In genomic region chr6:47187108-47187507, GRCh38 we compare ENCODE assay signal across 24 cellular contexts.
"Had no signal": no experiment of that assay in that cellular context is flagged by ENCODE, and none has a peak within 500 bp of the region (broad histone marks: within the 10 kb centered on the region; RNA-seq: fewer than 3 reads in every experiment).

No MANE protein-coding gene starts in this region.

- H3K4me1 Mint-ChIP-seq: activated B cell treated with CpG ODN at 0.5 μM for 24 hours; immature natural killer cell; stimulated activated memory B cell treated with anti-CD40 and anti-IgM and Interleukin-4, amounts not matched to agents 10 μg/mL and 1 μg/mL and 100 μg/mL, for 72 hours had no signal

- H3K27me3 ChIP-seq: left lung, suprapubic skin, tibial artery had no signal

- H3K9me3 ChIP-seq: left lung, lower lobe of right lung, suprapubic skin, tibial artery had no signal

- H3K27ac ChIP-seq: left lung, lower lobe of right lung, skin epidermis, suprapubic skin, tibial artery had no signal

- H3K4me1 ChIP-seq: left lung, suprapubic skin, tibial artery had no signal

- H3K36me3 Mint-ChIP-seq: immature natural killer cell; natural killer cell treated with Interleukin-12 subunit alpha and Interleukin-12 subunit beta and Interleukin-15 and Interleukin-18, amount 100 ng/mL, for 72 hours; stimulated activated memory B cell treated with anti-CD40 and anti-IgM and Interleukin-4, amounts not matched to agents 10 μg/mL and 1 μg/mL and 100 μg/mL, for 72 hours had no signal

- H3K9me3 Mint-ChIP-seq: activated B cell treated with CpG ODN at 0.5 μM for 24 hours; activated CD8-positive, alpha-beta T cell treated with anti-CD3 and anti-CD28 coated beads for 36 hours; activated T-cell treated with anti-CD3 and anti-CD28 coated beads, Interleukin-2, amount 50 U/mL, for 4 hours; natural killer cell treated with Interleukin-12 subunit alpha and Interleukin-12 subunit beta and Interleukin-15 and Interleukin-18, amount 100 ng/mL, for 72 hours; stimulated activated memory B cell treated with anti-CD40 and anti-IgM and Interleukin-4, amounts not matched to agents 10 μg/mL and 1 μg/mL and 100 μg/mL, for 72 hours; T-helper 2 cell treated with Interferon-gamma antibody and Interleukin-4, amounts not matched to agents 5 μg/mL and 100 μg/mL, for 36 hours had no signal

- H3K4me3 Mint-ChIP-seq: activated B cell treated with CpG ODN at 0.5 μM for 24 hours; activated CD8-positive, alpha-beta T cell treated with anti-CD3 and anti-CD28 coated beads for 36 hours; activated T-cell treated with anti-CD3 and anti-CD28 coated beads, Interleukin-2, amount 50 U/mL, for 4 hours; immature natural killer cell; natural killer cell treated with Interleukin-12 subunit alpha and Interleukin-12 subunit beta and Interleukin-15 and Interleukin-18, amount 100 ng/mL, for 72 hours; stimulated activated memory B cell treated with anti-CD40 and anti-IgM and Interleukin-4, amounts not matched to agents 10 μg/mL and 1 μg/mL and 100 μg/mL, for 72 hours; T-helper 2 cell treated with Interferon-gamma antibody and Interleukin-4, amounts not matched to agents 5 μg/mL and 100 μg/mL, for 36 hours had no signal

- H3K27ac Mint-ChIP-seq: activated B cell treated with CpG ODN at 0.5 μM for 24 hours; activated CD8-positive, alpha-beta T cell treated with anti-CD3 and anti-CD28 coated beads for 36 hours; activated naive CD4-positive, alpha-beta T cell treated with anti-CD3 and anti-CD28 coated beads, Interleukin-2, amount 50 U/mL, for 72 hours; immature natural killer cell; natural killer cell treated with Interleukin-12 subunit alpha and Interleukin-12 subunit beta and Interleukin-15 and Interleukin-18, amount 100 ng/mL, for 72 hours; stimulated activated memory B cell treated with anti-CD40 and anti-IgM and Interleukin-4, amounts not matched to agents 10 μg/mL and 1 μg/mL and 100 μg/mL, for 72 hours; T-helper 2 cell treated with Interferon-gamma antibody and Interleukin-4, amounts not matched to agents 5 μg/mL and 100 μg/mL, for 36 hours had no signal

- H3K4me3 ChIP-seq: left lung, lower lobe of right lung, skin epidermis, suprapubic skin, tibial artery had no signal

- DNase-seq: activated B cell treated with CpG ODN at 0.5 μM for 24 hours; activated CD4-positive, alpha-beta T cell treated with anti-CD3 and anti-CD28 coated beads, Interleukin-2, amount 50 U/mL, for 1 hour; activated CD8-positive, alpha-beta T cell treated with anti-CD3 and anti-CD28 coated beads for 36 hours; activated naive CD4-positive, alpha-beta T cell; activated T-cell treated with anti-CD3 and anti-CD28 coated beads, Interleukin-2, amount 50 U/mL, for 4 hours; anterior cingulate cortex; effector CD8-positive, alpha-beta T cell; hypothalamus; immature natural killer cell; kidney glomerular epithelial cell; left lung; lower lobe of right lung; mesenchymal stem cell; stimulated activated CD4-positive, alpha-beta T cell treated with anti-CD3 and anti-CD28 coated beads, Interleukin-4, amount 100 ng/mL, for 4 hours; stimulated activated CD8-positive, alpha-beta memory T cell treated with anti-CD3 and anti-CD28 coated beads, Interleukin-4, amount 100 ng/mL, for 48 hours; T-helper 1 cell; tibial artery had no signal

- H3K27me3 Mint-ChIP-seq: activated B cell treated with CpG ODN at 0.5 μM for 24 hours; activated CD8-positive, alpha-beta T cell treated with anti-CD3 and anti-CD28 coated beads for 36 hours had no signal

- H3K36me3 ChIP-seq: left lung, lower lobe of right lung, suprapubic skin, tibial artery had no signal

- ATAC-seq: activated CD8-positive, alpha-beta T cell treated with anti-CD3 and anti-CD28 coated beads for 36 hours; activated naive CD4-positive, alpha-beta T cell treated with anti-CD3 and anti-CD28 coated beads, Interleukin-2, amount 50 U/mL, for 72 hours; activated T-cell treated with anti-CD3 and anti-CD28 coated beads, Interleukin-2, amount 50 U/mL, for 4 hours; left lung; lower lobe of right lung; natural killer cell treated with Interleukin-12 subunit alpha and Interleukin-12 subunit beta and Interleukin-15 and Interleukin-18, amount 100 ng/mL, for 72 hours; sciatic nerve; stimulated activated memory B cell treated with anti-CD40 and anti-IgM and Interleukin-4, amounts not matched to agents 10 μg/mL and 1 μg/mL and 100 μg/mL, for 72 hours had no signal
